Comparison of ENCODE assay signal across 8 cellular contexts in the genomic region with DNA sequence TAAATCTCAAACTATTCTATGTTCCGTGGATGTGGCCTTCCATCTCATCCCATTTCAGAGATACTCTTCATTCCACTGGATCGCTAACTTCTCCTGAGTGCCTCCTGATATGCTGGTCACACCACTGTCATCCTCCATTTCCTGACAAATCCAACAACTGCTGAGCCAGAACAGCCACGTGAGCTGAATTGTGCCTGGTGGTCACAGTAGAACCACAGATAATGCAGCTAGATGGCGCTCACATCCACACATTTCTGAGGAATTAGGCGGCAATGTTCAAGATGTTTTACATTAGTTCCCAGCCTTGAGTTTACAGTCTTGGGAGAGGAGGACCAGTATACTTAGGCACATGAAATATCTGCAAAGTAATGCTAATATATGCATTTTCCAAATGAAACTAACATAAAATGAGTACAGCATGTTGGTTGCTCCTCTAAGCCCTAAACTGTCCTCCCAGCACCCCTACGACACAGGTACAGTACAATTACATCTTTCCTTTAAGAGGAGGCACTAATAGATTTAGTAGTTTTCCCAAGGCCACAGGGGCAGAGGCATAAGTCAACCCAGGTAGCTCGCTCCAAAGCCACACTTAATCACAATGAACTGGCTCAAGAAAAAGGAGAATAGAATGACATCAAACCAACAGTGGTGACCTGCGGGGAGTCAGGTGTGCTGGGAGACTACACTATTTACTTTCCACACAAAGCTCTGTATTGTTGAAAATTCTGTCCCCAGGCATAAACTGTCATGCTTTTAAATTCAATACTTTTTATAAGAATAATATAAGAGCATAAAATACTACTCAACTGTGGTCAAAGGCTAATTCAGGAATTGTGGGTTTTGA.
DNase-seq lines count a peak whose midpoint lies in the region; ATAC-seq, FAIRE-seq and TF ChIP-seq lines count a peak whose summit lies in the region.

No MANE protein-coding gene starts in this region.

- H4K20me1 ChIP-seq in HepG2 (ENCODE audit: insufficient read depth, low read length), result no peaks in the 10 kb centered on the region

- H3K36me3 ChIP-seq in colonic mucosa, result no peaks in the 10 kb centered on the region
- H3K36me3 ChIP-seq in HepG2 (replicated peaks in 1 of 2; ENCODE audit: control insufficient read depth in 1 of 2, insufficient read depth in 2 of 2, low read length in 2 of 2), result no peaks in the 10 kb centered on the region

- peak; percentile 56 for TF ChIP-seq RAD21 in HepG2 (CRISPR knock-in tag; IDR thresholded peaks at IDR 0.05)

- TF ChIP-seq EP300 in HepG2 (IDR thresholded peaks at IDR 0.05; ENCODE audit: low read depth in 2 of 2, low read length in 2 of 2) (no peak), HepG2 (CRISPR knock-in tag; IDR thresholded peaks at IDR 0.05; ENCODE audit: borderline replicate concordance) (no peak)

- BruUV-seq in HepG2 (replicated peaks; lab: Mats Ljungman, UMichigan), result no TSS peak

- in situ Hi-C loops in HepG2 (cut with HindIII; ENCODE audit: extremely low pct_ligation_motif_present, low pct_unique_long_range_greater_than_20kb), result no loop called here

- H3K4me3 ChIP-seq in colonic mucosa (no peak overlapping the region), HepG2 (replicated peaks in 1 of 3; ENCODE audit: insufficient read depth in 1 of 3, low read depth in 2 of 3, low read length in 3 of 3) (no peak overlapping the region)

- 23% methylated on average over 8 of the region's 8 CpGs for WGBS in HepG2 (ENCODE audit: low lambda C conversion rate)

- H3K27ac ChIP-seq in colonic mucosa (no peak overlapping the region), HepG2 (ENCODE audit: extremely low read length, insufficient read depth, low read length) (no peak overlapping the region)

- no peak for TF ChIP-seq POLR2A in HepG2 (IDR thresholded peaks at IDR 0.05; ENCODE audit: insufficient read depth in 1 of 2, low read depth in 2 of 2, low read length in 2 of 2)

- DNase-seq in GM04504 (ENCODE audit: low read depth) (peak; percentile 84), NCI-H345 treated with DMSO at 0.1 percent for 48 hours (lab: John Stamatoyannopoulos, UW; ENCODE audit: unreplicated experiment) (peak; percentile 12), colonic mucosa (peak; percentile 71), HepG2 (ENCODE audit: low spot score) (peak; percentile 60), GOT3 (lab: John Stamatoyannopoulos, UW) (no peak)
- DNase-seq in stimulated activated CD4-positive, alpha-beta T cell treated with anti-CD3 and anti-CD28 coated beads, TNF-alpha, amount 100 ng/mL, for 24 hours (ENCODE audit: low read depth in 3 of 3), result peak; percentile 20 to 48 (median 36)

- ATAC-seq in HG02870 (IDR thresholded peaks at IDR 0.05; ENCODE audit: unreplicated experiment), result peak; percentile 66
- peak; percentile 53 to 56 for ATAC-seq in activated CD4-positive, CD25-positive, alpha-beta regulatory T cell treated with anti-CD3 and anti-CD28 coated beads, Interleukin-2, amount 50 U/mL, for 24 hours
- peak; percentile 97 for ATAC-seq in HepG2

- no peak overlapping the region for H3K9ac ChIP-seq in colonic mucosa (ENCODE audit: low read depth in 2 of 2, low read length in 2 of 2)
- H3K9ac ChIP-seq in HepG2 (ENCODE audit: insufficient read depth, low read depth, low read length), result no peak overlapping the region

- no peaks in the 10 kb centered on the region for H3K27me3 ChIP-seq in colonic mucosa
- H3K27me3 ChIP-seq in HepG2 (ENCODE audit: control insufficient read depth in 1 of 2, insufficient read depth in 2 of 2, low read length in 2 of 2), result no peaks in the 10 kb centered on the region

- no peak overlapping the region for H3K4me2 ChIP-seq in HepG2 (ENCODE audit: low read depth, low read length)

- no peaks in the 10 kb centered on the region for H3K79me2 ChIP-seq in HepG2 (ENCODE audit: insufficient read depth, low read length)

- no peak overlapping the region for H2AFZ ChIP-seq in HepG2 (ENCODE audit: low read length)

- intact Hi-C loops in colonic mucosa (cut with DNase I), result loop anchor here (2.0 to 10.0 kb wide), 3 partner anchors 289 to 735 kb away; no protein-coding TSS in a partner anchor
- intact Hi-C loops in HepG2 (cut with micrococcal nuclease; ENCODE audit: unreplicated experiment), result loop anchor here (1.0 to 2.0 kb wide), 3 partner anchors 22 to 288 kb away; no protein-coding TSS in a partner anchor

- CTCF ChIA-PET in HepG2 (lab: Yijun Ruan, JAX; ENCODE audit: low intra/inter-chr PET ratio, low total read pairs), result interaction anchor here (0.7 to 3.0 kb wide), 5 partner anchors 21 to 304 kb away, joined by 3 to 22 read pairs (median 5); no protein-coding TSS in a partner anchor

- POLR2A ChIA-PET in HepG2 (lab: Yijun Ruan, JAX), result no interaction called here

- no peaks in the 10 kb centered on the region for H3K4me1 ChIP-seq in colonic mucosa
- H3K4me1 ChIP-seq in HepG2 (ENCODE audit: insufficient read depth, low read length), result peaks cover 14% of the 10 kb centered on the region

- FAIRE-seq in HepG2 (lab: Jason Lieb, UNC), result peak; percentile 92

- H3K9me3 ChIP-seq in colonic mucosa (no peaks in the 10 kb centered on the region), HepG2 (ENCODE audit: low read length) (no peaks in the 10 kb centered on the region)

- TF ChIP-seq CTCF in colonic mucosa (IDR thresholded peaks at IDR 0.05) (peak; percentile 66), HepG2 (CRISPR knock-in tag; IDR thresholded peaks at IDR 0.05) (peak; percentile 92)

TF ChIP-seq in HepG2, 621 proteins besides CTCF, POLR2A, EP300 and RAD21 (continues in another document):
- no peak for TF ChIP-seq NCOA2 (CRISPR knock-in tag; IDR thresholded peaks at IDR 0.05)
- TF ChIP-seq, protein P1, sequence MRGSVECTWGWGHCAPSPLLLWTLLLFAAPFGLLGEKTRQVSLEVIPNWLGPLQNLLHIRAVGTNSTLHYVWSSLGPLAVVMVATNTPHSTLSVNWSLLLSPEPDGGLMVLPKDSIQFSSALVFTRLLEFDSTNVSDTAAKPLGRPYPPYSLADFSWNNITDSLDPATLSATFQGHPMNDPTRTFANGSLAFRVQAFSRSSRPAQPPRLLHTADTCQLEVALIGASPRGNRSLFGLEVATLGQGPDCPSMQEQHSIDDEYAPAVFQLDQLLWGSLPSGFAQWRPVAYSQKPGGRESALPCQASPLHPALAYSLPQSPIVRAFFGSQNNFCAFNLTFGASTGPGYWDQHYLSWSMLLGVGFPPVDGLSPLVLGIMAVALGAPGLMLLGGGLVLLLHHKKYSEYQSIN (CRISPR knock-in tag; IDR thresholded peaks at IDR 0.05; ENCODE audit: borderline replicate concordance), result no peak
- TF ChIP-seq EED (CRISPR knock-in tag; IDR thresholded peaks at IDR 0.05), result no peak
- TF ChIP-seq FOXM1 (CRISPR knock-in tag; IDR thresholded peaks at IDR 0.05), result no peak
- TF ChIP-seq ZFP1 (CRISPR knock-in tag; IDR thresholded peaks at IDR 0.05), result no peak
- TF ChIP-seq TAF15 (IDR thresholded peaks at IDR 0.05; ENCODE audit: low read depth, low read length, poor library complexity, severe bottlenecking), result no peak
- TF ChIP-seq, protein P2, sequence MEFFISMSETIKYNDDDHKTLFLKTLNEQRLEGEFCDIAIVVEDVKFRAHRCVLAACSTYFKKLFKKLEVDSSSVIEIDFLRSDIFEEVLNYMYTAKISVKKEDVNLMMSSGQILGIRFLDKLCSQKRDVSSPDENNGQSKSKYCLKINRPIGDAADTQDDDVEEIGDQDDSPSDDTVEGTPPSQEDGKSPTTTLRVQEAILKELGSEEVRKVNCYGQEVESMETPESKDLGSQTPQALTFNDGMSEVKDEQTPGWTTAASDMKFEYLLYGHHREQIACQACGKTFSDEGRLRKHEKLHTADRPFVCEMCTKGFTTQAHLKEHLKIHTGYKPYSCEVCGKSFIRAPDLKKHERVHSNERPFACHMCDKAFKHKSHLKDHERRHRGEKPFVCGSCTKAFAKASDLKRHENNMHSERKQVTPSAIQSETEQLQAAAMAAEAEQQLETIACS (CRISPR knock-in tag; IDR thresholded peaks at IDR 0.05), result no peak
- TF ChIP-seq, protein P3, sequence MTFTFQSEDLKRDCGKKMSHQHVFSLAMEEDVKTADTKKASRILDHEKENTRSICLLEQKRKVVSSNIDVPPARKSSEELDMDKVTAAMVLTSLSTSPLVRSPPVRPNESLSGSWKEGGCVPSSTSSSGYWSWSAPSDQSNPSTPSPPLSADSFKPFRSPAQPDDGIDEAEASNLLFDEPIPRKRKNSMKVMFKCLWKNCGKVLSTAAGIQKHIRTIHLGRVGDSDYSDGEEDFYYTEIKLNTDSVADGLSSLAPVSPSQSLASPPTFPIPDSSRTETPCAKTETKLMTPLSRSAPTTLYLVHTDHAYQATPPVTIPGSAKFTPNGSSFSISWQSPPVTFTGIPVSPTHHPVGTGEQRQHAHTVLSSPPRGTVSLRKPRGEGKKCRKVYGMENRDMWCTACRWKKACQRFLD (CRISPR knock-in tag; IDR thresholded peaks at IDR 0.05; ENCODE audit: borderline replicate concordance), result no peak
- no peak for TF ChIP-seq ZNF30 (CRISPR knock-in tag; IDR thresholded peaks at IDR 0.05)
- TF ChIP-seq CENPT (CRISPR knock-in tag; IDR thresholded peaks at IDR 0.05; ENCODE audit: low read depth), result no peak
- TF ChIP-seq ZNF749 (CRISPR knock-in tag; IDR thresholded peaks at IDR 0.05; ENCODE audit: borderline replicate concordance), result no peak
- TF ChIP-seq HOXA3 (CRISPR knock-in tag; IDR thresholded peaks at IDR 0.05), result no peak
- no peak for TF ChIP-seq ATF7 (IDR thresholded peaks at IDR 0.05)
- no peak for TF ChIP-seq ATF7 (CRISPR knock-in tag; IDR thresholded peaks at IDR 0.05)
- no peak for TF ChIP-seq IRF2 (CRISPR knock-in tag; IDR thresholded peaks at IDR 0.05)
- TF ChIP-seq ZMYM4 (CRISPR knock-in tag; IDR thresholded peaks at IDR 0.05), result 0 out of 2 replicates have a peak, but pooled peaks have one; percentile 36
- no peak for TF ChIP-seq EEA1 (CRISPR knock-in tag; IDR thresholded peaks at IDR 0.05; ENCODE audit: borderline replicate concordance)
- TF ChIP-seq MIXL1 (CRISPR knock-in tag; IDR thresholded peaks at IDR 0.05), result 0 out of 2 replicates have a peak, but pooled peaks have one; percentile 45
- TF ChIP-seq, protein P4, sequence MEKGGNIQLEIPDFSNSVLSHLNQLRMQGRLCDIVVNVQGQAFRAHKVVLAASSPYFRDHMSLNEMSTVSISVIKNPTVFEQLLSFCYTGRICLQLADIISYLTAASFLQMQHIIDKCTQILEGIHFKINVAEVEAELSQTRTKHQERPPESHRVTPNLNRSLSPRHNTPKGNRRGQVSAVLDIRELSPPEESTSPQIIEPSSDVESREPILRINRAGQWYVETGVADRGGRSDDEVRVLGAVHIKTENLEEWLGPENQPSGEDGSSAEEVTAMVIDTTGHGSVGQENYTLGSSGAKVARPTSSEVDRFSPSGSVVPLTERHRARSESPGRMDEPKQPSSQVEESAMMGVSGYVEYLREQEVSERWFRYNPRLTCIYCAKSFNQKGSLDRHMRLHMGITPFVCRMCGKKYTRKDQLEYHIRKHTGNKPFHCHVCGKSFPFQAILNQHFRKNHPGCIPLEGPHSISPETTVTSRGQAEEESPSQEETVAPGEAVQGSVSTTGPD (CRISPR knock-in tag; IDR thresholded peaks at IDR 0.05), result no peak
